1 cellular context compared by ENCODE assay signal in genomic region chr10:121291376-121291775, GRCh38.
TF ChIP-seq lines count a peak whose summit lies in the region.

No MANE protein-coding gene starts in this region.

TF ChIP-seq in H1, 55 proteins besides CTCF, POLR2A, EP300 and RAD21 (continued from another document):
- TF ChIP-seq CHD7 (IDR thresholded peaks at IDR 0.05; ENCODE audit: insufficient replicate concordance, low read length) (no peak), ATF2 (IDR thresholded peaks at IDR 0.05; ENCODE audit: low read length) (no peak), MAFK (IDR thresholded peaks at IDR 0.05; ENCODE audit: low read depth, low read length) (no peak), NANOG (IDR thresholded peaks at IDR 0.05; ENCODE audit: insufficient read depth, low read depth, low read length, poor library complexity, severe bottlenecking) (no peak), POU5F1 (IDR thresholded peaks at IDR 0.05; ENCODE audit: low read depth, low read length) (no peak)
